ENCODE assay signal across 20 cellular contexts in the genomic region with DNA sequence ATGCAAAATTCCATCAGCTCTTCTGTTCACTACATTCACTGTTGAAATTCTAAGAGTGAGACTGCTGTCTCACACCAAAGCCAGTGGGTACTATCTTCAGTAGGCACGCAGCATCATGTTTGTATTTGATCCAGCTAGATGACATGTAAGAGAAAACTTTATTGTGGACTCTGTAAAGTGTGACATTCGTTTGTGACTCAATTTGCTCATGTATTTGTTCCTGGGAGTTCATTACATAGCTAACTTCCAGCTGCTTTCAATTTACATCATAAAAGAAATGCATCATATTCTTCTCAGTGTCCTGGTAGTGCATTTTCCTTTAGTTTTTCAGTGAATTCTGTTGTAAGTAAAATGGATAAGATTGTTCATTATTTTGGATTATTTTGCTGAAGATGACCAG.
"Had no signal": no experiment of that assay in that cellular context is flagged by ENCODE, and none has a peak within 500 bp of the region (broad histone marks: within the 10 kb centered on the region; RNA-seq: fewer than 3 reads in every experiment).

No MANE protein-coding gene starts in this region.

- H3K9me3 ChIP-seq: adrenal gland, mucosa of descending colon, prostate gland, spleen, suprapubic skin, upper lobe of left lung had no signal

- H3K4me1 ChIP-seq: adrenal gland, prostate gland, spleen had no signal

- H3K27me3 ChIP-seq: adrenal gland, spleen, suprapubic skin, upper lobe of left lung had no signal

- H3K27ac ChIP-seq: adrenal gland, coronary artery, epithelial cell of prostate, prostate gland, spleen, suprapubic skin, upper lobe of left lung had no signal

- H3K4me3 ChIP-seq: adrenal gland, coronary artery, lung, mucosa of descending colon, prostate gland, spleen, suprapubic skin, upper lobe of left lung had no signal

- ATAC-seq: activated T-helper 17 cell treated with anti-CD3 and anti-CD28 coated beads, Interleukin-2, amount 50 U/mL, for 72 hours; left colon; mucosa of descending colon; naive thymus-derived CD8-positive, alpha-beta T cell; sciatic nerve had no signal

- H3K36me3 ChIP-seq: adrenal gland, prostate gland had no signal

- DNase-seq: activated CD4-positive, alpha-beta T cell treated with anti-CD3 and anti-CD28 coated beads for 48 hours; activated naive CD4-positive, alpha-beta T cell treated with anti-CD3 and anti-CD28 coated beads, Interleukin-2, amount 10 ng/mL, durations not matched to agents 7 days and 5 days; adrenal gland; central memory CD4-positive, alpha-beta T cell; effector CD4-positive, alpha-beta T cell; glutamatergic neuron; left colon; mucosa of descending colon; naive thymus-derived CD8-positive, alpha-beta T cell; nucleus accumbens; spleen; stimulated activated naive CD4-positive, alpha-beta T cell treated with Interleukin-2 at 50 U/mL for 16 hours; upper lobe of left lung had no signal
